ENCODE assay signal across 8 cellular contexts in genomic region chr15:64067564-64068030, GRCh38. TPM values are rescaled to one million over a fixed set of nuclear protein-coding genes. Genes with fewer than 3 reads are reported as not detected.
A peak's percentile ranks its signal among the peaks of the same experiment; 100 is the strongest.
DNase-seq lines count a peak whose midpoint lies in the region; ATAC-seq and TF ChIP-seq lines count a peak whose summit lies in the region.

No MANE protein-coding gene starts in this region.

- CTCF ChIA-PET in activated CD4-positive, alpha-beta T cell treated with anti-CD3 and anti-CD28 coated beads for 36 hours (lab: Charles Lee): interaction anchor here (0.6 to 8.2 kb wide), 38 partner anchors 11 to 778 kb away, joined by 3 to 129 read pairs (median 4); partner anchors contain the start of genes CIAO2A and DAPK2

- H3K9me3 Mint-ChIP-seq in activated CD4-positive, alpha-beta T cell treated with anti-CD3 and anti-CD28 coated beads for 36 hours (ENCODE audit: low read depth): no peaks in the 10 kb centered on the region
- no peaks in the 10 kb centered on the region for H3K9me3 Mint-ChIP-seq in chondrocyte (ENCODE audit: low read depth)

- H3K9me3 ChIP-seq in BE2C: no peaks in the 10 kb centered on the region
- no peaks in the 10 kb centered on the region for H3K9me3 ChIP-seq in GM23248 (ENCODE audit: low read depth)
- H3K9me3 ChIP-seq in left lung: no peaks in the 10 kb centered on the region

- H3K27me3 Mint-ChIP-seq in activated CD4-positive, alpha-beta T cell treated with anti-CD3 and anti-CD28 coated beads for 36 hours: no peaks in the 10 kb centered on the region
- no peaks in the 10 kb centered on the region for H3K27me3 Mint-ChIP-seq in chondrocyte (ENCODE audit: low read depth)

- H2AFZ ChIP-seq in GM23248: no peak overlapping the region

- no peaks in the 10 kb centered on the region for H3K9me2 ChIP-seq in GM23248 (ENCODE audit: insufficient read depth)

- no peak overlapping the region for H3K4me2 ChIP-seq in GM23248 (ENCODE audit: unreplicated experiment)

- H3K79me2 ChIP-seq in GM23248 (ENCODE audit: insufficient read depth): no peaks in the 10 kb centered on the region

- H3K4me1 Mint-ChIP-seq in activated CD4-positive, alpha-beta T cell treated with anti-CD3 and anti-CD28 coated beads for 36 hours: peaks cover 6% of the 10 kb centered on the region
- peaks cover 24% of the 10 kb centered on the region for H3K4me1 Mint-ChIP-seq in chondrocyte (ENCODE audit: low read depth)

- TF ChIP-seq CTCF in BE2C (IDR thresholded peaks at IDR 0.05; ENCODE audit: low read depth, low read length) (peak; percentile 79), chondrocyte (IDR thresholded peaks at IDR 0.05) (peak; percentile 93), left lung (IDR thresholded peaks at IDR 0.05) (peak; percentile 82 to 88)

- peaks cover 14% of the 10 kb centered on the region; the same call in 1 of the 2 replicates for H3K36me3 ChIP-seq in BE2C
- H3K36me3 ChIP-seq in GM23248 (ENCODE audit: low read depth): 0 out of 2 replicates have a peak, but pooled peaks cover 8% of the 10 kb centered on the region
- H3K36me3 ChIP-seq in left lung: peaks cover 0 to 16% of the 10 kb centered on the region in 2 donors

- no peaks in the 10 kb centered on the region for H4K20me1 ChIP-seq in GM23248 (ENCODE audit: insufficient read depth)

- H3K27me3 ChIP-seq in BE2C (no peaks in the 10 kb centered on the region), GM23248 (replicated peaks; ENCODE audit: insufficient read depth) (no peaks in the 10 kb centered on the region), left lung (no peaks in the 10 kb centered on the region)

- H3K9ac ChIP-seq in GM23248: no peak overlapping the region

- no peak overlapping the region for H3K27ac Mint-ChIP-seq in activated CD4-positive, alpha-beta T cell treated with anti-CD3 and anti-CD28 coated beads for 36 hours
- H3K27ac Mint-ChIP-seq in chondrocyte (ENCODE audit: unreplicated experiment): no peak overlapping the region

- H3K4me3 ChIP-seq in BE2C (ENCODE audit: low read depth, low read length) (no peak overlapping the region), GM23248 (no peak overlapping the region), left lung (no peak overlapping the region)

- H3F3A ChIP-seq in GM23248 (ENCODE audit: insufficient read depth): peaks cover 20% of the 10 kb centered on the region

- no peak overlapping the region for H3K4me3 Mint-ChIP-seq in activated CD4-positive, alpha-beta T cell treated with anti-CD3 and anti-CD28 coated beads for 36 hours
- no peak overlapping the region for H3K4me3 Mint-ChIP-seq in chondrocyte (ENCODE audit: unreplicated experiment)

- peaks cover 8% of the 10 kb centered on the region; the same call in 1 of the 2 replicates for H3K4me1 ChIP-seq in BE2C
- peaks cover 25% of the 10 kb centered on the region for H3K4me1 ChIP-seq in GM23248 (ENCODE audit: insufficient read depth)
- peaks cover 17 to 46% of the 10 kb centered on the region in 2 donors for H3K4me1 ChIP-seq in left lung

- POLR2A ChIA-PET in activated CD4-positive, alpha-beta T cell treated with anti-CD3 and anti-CD28 coated beads for 36 hours (lab: Charles Lee): no interaction called here

- 23 to 32% methylated on average over 10 to 11 of the region's 11 CpGs for WGBS in GM23248 (ENCODE audit: low coverage in 1 of 2, low lambda C conversion rate in 2 of 2, missing lambda C conversion rate in 2 of 2), 2 experiments

- DNase-seq in BE2C: peak; percentile 90
- peak; percentile 72 for DNase-seq in GM23248
- DNase-seq in NCI-H460 (ENCODE audit: extremely low read depth, low read depth): peak; percentile 63
- peak; percentile 78 for DNase-seq in activated CD4-positive, alpha-beta T cell treated with anti-CD3 and anti-CD28 coated beads for 36 hours
- DNase-seq in chondrocyte (ENCODE audit: low spot score): no peak
- DNase-seq in left lung: peak in 1 of 2 donors; percentile 55
- DNase-seq in stimulated activated CD4-positive, alpha-beta T cell treated with anti-CD3 and anti-CD28 coated beads, TNF-alpha, amount 100 ng/mL, for 1 hour (ENCODE audit: low read depth in 3 of 3, low spot score in 1 of 3): peak; percentile 33 to 56 (median 52)

- peak; percentile 86 for ATAC-seq in activated CD4-positive, alpha-beta T cell treated with anti-CD3 and anti-CD28 coated beads for 36 hours
- ATAC-seq in left lung: peak; percentile 83
- no peak for ATAC-seq in HG02938 (IDR thresholded peaks at IDR 0.05; ENCODE audit: unreplicated experiment)

- H3K27ac ChIP-seq in GM23248: no peak overlapping the region
- no peak overlapping the region for H3K27ac ChIP-seq in left lung

- in situ Hi-C loops in GM23248 (cut with MboI): loop anchor here (10.0 to 25.0 kb wide), 2 partner anchors 323 to 605 kb away; no protein-coding TSS in a partner anchor

- intact Hi-C loops in activated CD4-positive, alpha-beta T cell treated with anti-CD3 and anti-CD28 coated beads for 36 hours (cut with DNase I, micrococcal nuclease): loop anchor here (1.0 to 10.0 kb wide), 9 partner anchors 175 to 779 kb away; no protein-coding TSS in a partner anchor
- intact Hi-C loops in left lung (cut with DNase I): no loop called here

- H3K36me3 Mint-ChIP-seq in activated CD4-positive, alpha-beta T cell treated with anti-CD3 and anti-CD28 coated beads for 36 hours (ENCODE audit: low read depth): peaks cover 7% of the 10 kb centered on the region
- peaks cover under 1% of the 10 kb centered on the region for H3K36me3 Mint-ChIP-seq in chondrocyte (ENCODE audit: low read depth)

RNA-seq across cellular contexts. Expression of gene DAPK2, which starts 21.3 kb away (rescaled TPM):
- polyA plus RNA-seq in BE2C (2012; ENCODE audit: insufficient read depth, insufficient read length, low read depth): 0.40 TPM
- 2.1 and 7.5 TPM in 2 replicates for total RNA-seq in GM23248 (2014; rRNA removed; shearing (Covaris generic))
- polyA plus RNA-seq in GM23248 (2016; fragmentation: Nextera tagmentation; extraction: Ambion mirVana): 5.2 and 5.8 TPM in 2 replicates
- total RNA-seq in NCI-H460 (2014; rRNA removed; shearing (Covaris generic)): 0.47 and 0.49 TPM in 2 replicates
- polyA plus RNA-seq in NCI-H460 (2014; cell fraction: nucleus; rRNA removed): 1.5 and 5.5 TPM in 2 replicates
- 1 to 10 TPM; 1.0 to 1.3 TPM for total RNA-seq in activated CD4-positive, alpha-beta T cell treated with anti-CD3 and anti-CD28 coated beads for 36 hours
- 1.2 to 1.6 TPM (median 1.3 TPM) in 3 replicates for total RNA-seq in chondrocyte
- total RNA-seq in left lung: 10 to 100 TPM; 23.8 to 59.3 TPM

RNA-seq across cellular contexts. Expression of gene CIAO2A, which starts 26.0 kb away (rescaled TPM):
- 66.6 TPM for polyA plus RNA-seq in BE2C (2012; ENCODE audit: insufficient read depth, insufficient read length, low read depth)
- total RNA-seq in GM23248 (2014; rRNA removed; shearing (Covaris generic)): 40.5 and 53.9 TPM in 2 replicates
- polyA plus RNA-seq in GM23248 (2016; fragmentation: Nextera tagmentation; extraction: Ambion mirVana): 93.2 and 93.8 TPM in 2 replicates
- total RNA-seq in NCI-H460 (2014; rRNA removed; shearing (Covaris generic)): 126 and 150 TPM in 2 replicates
- polyA plus RNA-seq in NCI-H460 (2014; cell fraction: nucleus; rRNA removed): 253 and 281 TPM in 2 replicates
- total RNA-seq in activated CD4-positive, alpha-beta T cell treated with anti-CD3 and anti-CD28 coated beads for 36 hours: 100 to 1,000 TPM in 1 of 2 experiments, 10 to 100 TPM in 1; 95.5 to 111 TPM
- total RNA-seq in chondrocyte (26.3 to 30.1 TPM (median 28.7 TPM) in 3 replicates), left lung (10 to 100 TPM; 51.4 to 73.0 TPM)

RNA-seq across cellular contexts. Expression of gene SNX1, which starts 28.2 kb away (rescaled TPM):
- polyA plus RNA-seq in BE2C (2012; ENCODE audit: insufficient read depth, insufficient read length, low read depth): 120 TPM
- total RNA-seq in GM23248 (2014; rRNA removed; shearing (Covaris generic)): 34.9 and 40.5 TPM in 2 replicates
- polyA plus RNA-seq in GM23248 (2016; fragmentation: Nextera tagmentation; extraction: Ambion mirVana): 102 and 103 TPM in 2 replicates
- total RNA-seq in NCI-H460 (2014; rRNA removed; shearing (Covaris generic)): 17.7 and 22.4 TPM in 2 replicates
- polyA plus RNA-seq in NCI-H460 (2014; cell fraction: nucleus; rRNA removed): 26.6 and 30.9 TPM in 2 replicates
- 100 to 1,000 TPM in 1 of 2 experiments, 10 to 100 TPM in 1; 92.2 to 108 TPM for total RNA-seq in activated CD4-positive, alpha-beta T cell treated with anti-CD3 and anti-CD28 coated beads for 36 hours
- total RNA-seq in chondrocyte (71.3 to 95.0 TPM (median 72.2 TPM) in 3 replicates), left lung (100 to 1,000 TPM; 150 to 160 TPM)

Comparison
In these comparisons a context has a peak if more than half of its experiments do, and no peak if none do; other contexts are left out.
1. intact Hi-C loops: an anchor here in activated CD4-positive, alpha-beta T cell treated with anti-CD3 and anti-CD28 coated beads for 36 hours (1.0 to 10.0 kb wide); none called in left lung.